In the genomic region with DNA sequence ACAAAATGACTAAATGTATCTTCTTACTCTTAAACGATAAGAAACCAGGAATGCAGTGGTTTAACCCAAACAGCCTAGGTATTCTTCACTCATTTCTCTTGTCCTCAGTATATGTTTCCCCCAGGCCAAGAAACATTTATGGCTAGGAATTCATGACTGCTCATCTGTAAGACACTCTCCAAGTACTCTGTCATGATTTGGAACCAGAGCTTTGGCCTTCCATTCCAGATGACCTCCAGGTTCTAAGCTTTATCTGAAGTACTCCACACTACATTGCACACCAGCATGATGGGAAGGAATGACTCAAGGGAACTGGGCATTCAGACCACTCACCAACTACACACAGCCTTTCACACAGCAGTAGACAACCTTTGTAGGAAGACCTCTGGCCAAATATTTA, we compare ENCODE assay signal across 31 cellular contexts.
"Had no signal": no experiment of that assay in that cellular context is flagged by ENCODE, and none has a peak within 500 bp of the region (broad histone marks: within the 10 kb centered on the region; RNA-seq: fewer than 3 reads in every experiment).

No MANE protein-coding gene starts in this region.

- H3K4me3 Mint-ChIP-seq: activated CD4-positive, alpha-beta memory T cell treated with anti-CD3 and anti-CD28 coated beads, Interleukin-2, amount 10 ng/mL, durations not matched to agents 7 days and 5 days; activated CD4-positive, alpha-beta T cell treated with anti-CD3 and anti-CD28 coated beads, Interleukin-2, amount 10 ng/mL, durations not matched to agents 7 days and 5 days; activated naive CD4-positive, alpha-beta T cell treated with anti-CD3 and anti-CD28 coated beads, Interleukin-2, amount 10 ng/mL, durations not matched to agents 7 days and 5 days; activated naive CD8-positive, alpha-beta T cell treated with anti-CD3 and anti-CD28 coated beads, Interleukin-2, amount 10 ng/mL, durations not matched to agents 7 days and 5 days; activated T-cell treated with anti-CD3 and anti-CD28 coated beads, Interleukin-2, amount 50 U/mL, for 24 hours; effector memory CD8-positive, alpha-beta T cell; mesothelial cell of epicardium; naive B cell; nephron progenitor cell had no signal

- H3K27ac ChIP-seq: heart right ventricle, left lung, neutrophil, pancreas, prostate gland, skin epidermis, testis, transverse colon, vagina had no signal

- ATAC-seq: effector memory CD8-positive, alpha-beta T cell; heart right ventricle; left lung; pancreas; sciatic nerve; stimulated activated naive CD8-positive, alpha-beta T cell treated with anti-CD3 and anti-CD28 coated beads, Interleukin-15, Interleukin-2, amounts not matched to agents 100 U/mL and 50 U/mL, for 24 hours had no signal

- H3K4me1 ChIP-seq: left lung, pancreas, prostate gland, testis had no signal

- H3K27ac Mint-ChIP-seq: activated CD4-positive, alpha-beta memory T cell treated with anti-CD3 and anti-CD28 coated beads, Interleukin-2, amount 10 ng/mL, durations not matched to agents 7 days and 5 days; activated CD4-positive, alpha-beta T cell treated with anti-CD3 and anti-CD28 coated beads, Interleukin-2, amount 10 ng/mL, durations not matched to agents 7 days and 5 days; activated naive CD4-positive, alpha-beta T cell treated with anti-CD3 and anti-CD28 coated beads, Interleukin-2, amount 10 ng/mL, durations not matched to agents 7 days and 5 days; activated naive CD8-positive, alpha-beta T cell treated with anti-CD3 and anti-CD28 coated beads, Interleukin-2, amount 10 ng/mL, durations not matched to agents 7 days and 5 days; activated T-cell treated with anti-CD3 and anti-CD28 coated beads, Interleukin-2, amount 50 U/mL, for 24 hours; effector memory CD8-positive, alpha-beta T cell; mesothelial cell of epicardium; nephron progenitor cell had no signal

- H3K36me3 Mint-ChIP-seq: activated naive CD4-positive, alpha-beta T cell treated with anti-CD3 and anti-CD28 coated beads, Interleukin-2, amount 10 ng/mL, durations not matched to agents 7 days and 5 days; naive B cell had no signal

- H3K4me1 Mint-ChIP-seq: mesothelial cell of epicardium, nephron progenitor cell had no signal

- H3K27me3 ChIP-seq: heart right ventricle, left lung, neutrophil, pancreas, testis, transverse colon, vagina had no signal

- H3K27me3 Mint-ChIP-seq: activated naive CD8-positive, alpha-beta T cell treated with anti-CD3 and anti-CD28 coated beads, Interleukin-2, amount 10 ng/mL, durations not matched to agents 7 days and 5 days; activated T-cell treated with anti-CD3 and anti-CD28 coated beads, Interleukin-2, amount 50 U/mL, for 24 hours; effector memory CD8-positive, alpha-beta T cell; naive B cell had no signal

- DNase-seq: activated CD4-positive, alpha-beta memory T cell treated with anti-CD3 and anti-CD28 coated beads, Interleukin-2, amount 10 ng/mL, durations not matched to agents 7 days and 5 days; activated CD4-positive, alpha-beta T cell treated with anti-CD3 and anti-CD28 coated beads for 1 hour; activated CD4-positive, alpha-beta T cell treated with anti-CD3 and anti-CD28 coated beads, Interleukin-2, amount 10 ng/mL, durations not matched to agents 7 days and 5 days; activated CD8-positive, alpha-beta memory T cell treated with anti-CD3 and anti-CD28 coated beads, Interleukin-2, amount 50 U/mL, for 48 hours; activated gamma-delta T cell; activated naive CD4-positive, alpha-beta T cell treated with anti-CD3 and anti-CD28 coated beads, Interleukin-2, amount 10 ng/mL, durations not matched to agents 7 days and 5 days; activated naive CD8-positive, alpha-beta T cell treated with anti-CD3 and anti-CD28 coated beads, Interleukin-2, amount 10 ng/mL, durations not matched to agents 7 days and 5 days; activated T-cell treated with anti-CD3 and anti-CD28 coated beads, Interleukin-2, amount 50 U/mL, for 24 hours; amniotic stem cell; caudate nucleus; cortex of kidney; effector memory CD8-positive, alpha-beta T cell; foreskin melanocyte; heart right ventricle; kidney glomerular epithelial cell; left lung; naive B cell; nephron progenitor cell; pancreas; retina; stimulated activated CD4-positive, alpha-beta T cell treated with anti-CD3 and anti-CD28 coated beads, Interleukin-12 subunit alpha, Interleukin-12 subunit beta, amount 100 ng/mL, for 4 hours; stimulated activated CD4-positive, alpha-beta T cell treated with anti-CD3 and anti-CD28 coated beads, Interleukin-4, amount 100 ng/mL, for 1 hour; stimulated activated naive CD8-positive, alpha-beta T cell treated with anti-CD3 and anti-CD28 coated beads, Interleukin-15, Interleukin-2, amounts not matched to agents 100 U/mL and 50 U/mL, for 24 hours; testis; transverse colon had no signal

- H3K9me3 Mint-ChIP-seq: activated CD4-positive, alpha-beta memory T cell treated with anti-CD3 and anti-CD28 coated beads, Interleukin-2, amount 10 ng/mL, durations not matched to agents 7 days and 5 days; activated CD4-positive, alpha-beta T cell treated with anti-CD3 and anti-CD28 coated beads, Interleukin-2, amount 10 ng/mL, durations not matched to agents 7 days and 5 days; activated naive CD4-positive, alpha-beta T cell treated with anti-CD3 and anti-CD28 coated beads, Interleukin-2, amount 10 ng/mL, durations not matched to agents 7 days and 5 days; activated naive CD8-positive, alpha-beta T cell treated with anti-CD3 and anti-CD28 coated beads, Interleukin-2, amount 10 ng/mL, durations not matched to agents 7 days and 5 days; activated T-cell treated with anti-CD3 and anti-CD28 coated beads, Interleukin-2, amount 50 U/mL, for 24 hours; effector memory CD8-positive, alpha-beta T cell had no signal
